8 cellular contexts compared by ENCODE assay signal in genomic region chr10:33273295-33274002, GRCh38.
A peak's percentile ranks its signal among the peaks of the same experiment; 100 is the strongest.
DNase-seq lines count a peak whose midpoint lies in the region; TF ChIP-seq lines count a peak whose summit lies in the region.

No MANE protein-coding gene starts in this region.

- H3K4me3 Mint-ChIP-seq in MCF 10A (ENCODE audit: unreplicated experiment) (peak overlapping the region; percentile 66), glutamatergic neuron (ENCODE audit: unreplicated experiment) (no peak overlapping the region)
- H3K4me3 Mint-ChIP-seq in activated naive CD4-positive, alpha-beta T cell treated with anti-CD3 and anti-CD28 coated beads, Interleukin-2, amount 10 ng/mL, durations not matched to agents 7 days and 5 days: no peak overlapping the region

- peak; percentile 88 for DNase-seq in AG04450 (ENCODE audit: low read depth, low spot score)
- peak; percentile 57 for DNase-seq in NCI-H1105 (lab: John Stamatoyannopoulos, UW)
- DNase-seq in MCF 10A (ENCODE audit: unreplicated experiment): peak; percentile 98
- peak; percentile 88 for DNase-seq in kidney glomerular epithelial cell (lab: John Stamatoyannopoulos, UW)
- DNase-seq in substantia nigra (lab: John Stamatoyannopoulos, UW): peak in 30 of 49 donors; percentile 4 to 52 (median 17)
- DNase-seq in activated naive CD4-positive, alpha-beta T cell treated with anti-CD3 and anti-CD28 coated beads, Interleukin-2, amount 10 ng/mL, durations not matched to agents 7 days and 5 days: no peak
- no peak for DNase-seq in NCI-H2196 treated with DMSO at 0.1 percent for 48 hours (lab: John Stamatoyannopoulos, UW; ENCODE audit: unreplicated experiment)
- DNase-seq in glutamatergic neuron: no peak

- H3K27me3 ChIP-seq in AG04450 (ENCODE audit: control insufficient read depth, insufficient read depth, low read length): no peaks in the 10 kb centered on the region

- CTCF ChIA-PET in AG04450 (lab: Charles Lee): interaction anchor here (1.1 to 2.0 kb wide), 4 partner anchors 12 to 80 kb away, joined by 3 to 9 read pairs (median 4); no protein-coding TSS in a partner anchor
- CTCF ChIA-PET in MCF 10A (lab: Yijun Ruan, JAX): interaction anchor here (0.6 to 4.6 kb wide), 10 partner anchors 14 to 642 kb away, joined by 3 to 30 read pairs (median 3); no protein-coding TSS in a partner anchor
- CTCF ChIA-PET in activated naive CD4-positive, alpha-beta T cell treated with anti-CD3 and anti-CD28 coated beads, Interleukin-2, amount 10 ng/mL, durations not matched to agents 7 days and 5 days (lab: Charles Lee): no interaction called here

- H3K9me3 ChIP-seq in AG04450 (ENCODE audit: control insufficient read depth, insufficient read depth, low read length): no peaks in the 10 kb centered on the region

- H3K9me3 Mint-ChIP-seq in MCF 10A (ENCODE audit: unreplicated experiment): no peaks in the 10 kb centered on the region
- no peaks in the 10 kb centered on the region for H3K9me3 Mint-ChIP-seq in activated naive CD4-positive, alpha-beta T cell treated with anti-CD3 and anti-CD28 coated beads, Interleukin-2, amount 10 ng/mL, durations not matched to agents 7 days and 5 days
- no peaks in the 10 kb centered on the region for H3K9me3 Mint-ChIP-seq in glutamatergic neuron (ENCODE audit: unreplicated experiment)

- POLR2A ChIA-PET in AG04450 (lab: Yijun Ruan, JAX) (interaction anchor here (0.5 to 3.3 kb wide), 10 partner anchors 10 to 263 kb away, joined by 3 to 14 read pairs (median 4); partner anchors contain the start of gene NRP1), MCF 10A (lab: Yijun Ruan, JAX) (interaction anchor here (0.9 to 3.6 kb wide), 12 partner anchors 8 to 80 kb away, joined by 3 to 32 read pairs (median 6); partner anchors contain the start of gene NRP1)

- intact Hi-C loops in MCF 10A (cut with micrococcal nuclease): loop anchor here (1.0 to 5.0 kb wide), 4 partner anchors 18 to 261 kb away; no protein-coding TSS in a partner anchor

- TSS peak; percentile 89 for BruUV-seq in MCF 10A (replicated peaks; lab: Mats Ljungman, UMichigan)

- H3K27ac ChIP-seq in AG04450 (ENCODE audit: low read depth, low read length) (peak overlapping the region; percentile 96), substantia nigra (ENCODE audit: low read depth, low read length, poor library complexity, severe bottlenecking) (no peak overlapping the region)

- TF ChIP-seq CTCF in AG04450 (IDR thresholded peaks at IDR 0.05; ENCODE audit: low read depth, low read length) (peak; percentile 33), MCF 10A (IDR thresholded peaks at IDR 0.05; ENCODE audit: unreplicated experiment) (no peak), glutamatergic neuron (IDR thresholded peaks at IDR 0.05; ENCODE audit: partially characterized antibody, unreplicated experiment) (no peak)

- H3K27ac Mint-ChIP-seq in MCF 10A (ENCODE audit: low read depth, unreplicated experiment): peak overlapping the region; percentile 94
- no peak overlapping the region for H3K27ac Mint-ChIP-seq in activated naive CD4-positive, alpha-beta T cell treated with anti-CD3 and anti-CD28 coated beads, Interleukin-2, amount 10 ng/mL, durations not matched to agents 7 days and 5 days
- H3K27ac Mint-ChIP-seq in glutamatergic neuron (ENCODE audit: unreplicated experiment): no peak overlapping the region

- peak overlapping the region; percentile 49 for H3K4me3 ChIP-seq in AG04450 (ENCODE audit: low read depth, low read length)

- no peaks in the 10 kb centered on the region for H3K27me3 Mint-ChIP-seq in MCF 10A (ENCODE audit: insufficient read depth, unreplicated experiment)
- H3K27me3 Mint-ChIP-seq in activated naive CD4-positive, alpha-beta T cell treated with anti-CD3 and anti-CD28 coated beads, Interleukin-2, amount 10 ng/mL, durations not matched to agents 7 days and 5 days: peaks cover 14% of the 10 kb centered on the region
- peaks cover 3% of the 10 kb centered on the region for H3K27me3 Mint-ChIP-seq in glutamatergic neuron (ENCODE audit: unreplicated experiment)

- H3K36me3 Mint-ChIP-seq in MCF 10A (ENCODE audit: insufficient read depth, unreplicated experiment): no peaks in the 10 kb centered on the region
- H3K36me3 Mint-ChIP-seq in activated naive CD4-positive, alpha-beta T cell treated with anti-CD3 and anti-CD28 coated beads, Interleukin-2, amount 10 ng/mL, durations not matched to agents 7 days and 5 days: no peaks in the 10 kb centered on the region
- no peaks in the 10 kb centered on the region for H3K36me3 Mint-ChIP-seq in glutamatergic neuron (ENCODE audit: unreplicated experiment)

- peaks cover 42% of the 10 kb centered on the region for H3K4me1 Mint-ChIP-seq in MCF 10A (ENCODE audit: insufficient read depth, unreplicated experiment)
- no peaks in the 10 kb centered on the region for H3K4me1 Mint-ChIP-seq in activated naive CD4-positive, alpha-beta T cell treated with anti-CD3 and anti-CD28 coated beads, Interleukin-2, amount 10 ng/mL, durations not matched to agents 7 days and 5 days
- H3K4me1 Mint-ChIP-seq in glutamatergic neuron (ENCODE audit: low read depth, unreplicated experiment): peaks cover 17% of the 10 kb centered on the region

Comparison
In these comparisons a context has a peak if more than half of its experiments do, and no peak if none do; other contexts are left out.
1. DNase-seq: peak in AG04450 (single experiment), NCI-H1105 (single experiment), MCF 10A (single experiment), kidney glomerular epithelial cell (single experiment) and substantia nigra (30 of 49); none in activated naive CD4-positive, alpha-beta T cell treated with anti-CD3 and anti-CD28 coated beads, Interleukin-2, amount 10 ng/mL, durations not matched to agents 7 days and 5 days (single experiment), NCI-H2196 treated with DMSO at 0.1 percent for 48 hours (single experiment) and glutamatergic neuron (single experiment).